ENCODE assay signal across 8 cellular contexts in the genomic region with DNA sequence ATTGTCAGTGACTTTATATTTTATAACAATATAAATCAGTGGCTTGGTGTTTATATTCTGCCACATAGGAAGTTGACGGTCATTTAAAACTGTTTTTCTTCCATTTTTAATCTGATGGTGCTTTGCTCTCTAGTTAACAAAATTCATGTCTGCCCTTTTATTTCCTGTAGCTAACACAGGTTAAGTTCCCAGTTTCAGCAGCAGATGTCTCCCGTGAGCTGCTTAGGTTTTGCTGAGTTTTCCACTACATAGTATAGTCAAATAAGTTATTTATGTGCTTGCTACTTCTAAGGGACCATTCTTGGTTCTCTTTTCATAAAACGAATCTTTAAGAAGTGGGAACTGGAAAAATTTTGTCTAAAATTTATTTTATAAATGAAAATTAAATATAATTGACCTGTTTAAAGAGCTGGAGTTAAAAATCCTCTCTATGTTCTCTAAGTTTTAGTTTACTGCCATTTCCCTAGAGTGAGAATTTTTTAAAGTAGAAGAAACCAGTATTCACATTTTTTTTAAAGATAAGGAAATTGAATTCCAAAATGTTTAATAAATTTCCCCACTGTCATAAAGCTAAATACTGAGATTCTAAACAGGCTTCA. TPM values are rescaled to one million over a fixed set of nuclear protein-coding genes. Genes with fewer than 3 reads are reported as not detected.
DNase-seq lines count a peak whose midpoint lies in the region; ATAC-seq and FAIRE-seq lines count a peak whose summit lies in the region.

No MANE protein-coding gene starts in this region.

- DNase-seq in AML-193 (lab: John Stamatoyannopoulos, UW): peak; percentile 61 to 70
- DNase-seq in RCC 7860 (ENCODE audit: low spot score): peak; percentile 43
- peak; percentile 77 for DNase-seq in activated naive CD4-positive, alpha-beta T cell treated with anti-CD3 and anti-CD28 coated beads for 36 hours
- peak; percentile 61 for DNase-seq in globus pallidus (ENCODE audit: low spot score)
- DNase-seq in pons (ENCODE audit: low spot score): peak; percentile 75
- DNase-seq in COR-L47 (lab: John Stamatoyannopoulos, UW): no peak

- no peak overlapping the region for H3K27ac Mint-ChIP-seq in activated naive CD4-positive, alpha-beta T cell treated with anti-CD3 and anti-CD28 coated beads for 36 hours

- H3K36me3 Mint-ChIP-seq in activated naive CD4-positive, alpha-beta T cell treated with anti-CD3 and anti-CD28 coated beads for 36 hours (ENCODE audit: low read depth): peaks cover 30% of the 10 kb centered on the region

- H3K4me3 Mint-ChIP-seq in activated naive CD4-positive, alpha-beta T cell treated with anti-CD3 and anti-CD28 coated beads for 36 hours: no peak overlapping the region

- intact Hi-C loops in activated naive CD4-positive, alpha-beta T cell treated with anti-CD3 and anti-CD28 coated beads for 36 hours (cut with micrococcal nuclease): loop anchor here (1.0 to 10.0 kb wide), 4 partner anchors 121 to 348 kb away; no protein-coding TSS in a partner anchor

- H3K27me3 Mint-ChIP-seq in activated naive CD4-positive, alpha-beta T cell treated with anti-CD3 and anti-CD28 coated beads for 36 hours (ENCODE audit: low read depth): no peaks in the 10 kb centered on the region

- peaks cover 12% of the 10 kb centered on the region for H3K4me1 Mint-ChIP-seq in activated naive CD4-positive, alpha-beta T cell treated with anti-CD3 and anti-CD28 coated beads for 36 hours (ENCODE audit: low read depth)

- H3K9me3 Mint-ChIP-seq in activated naive CD4-positive, alpha-beta T cell treated with anti-CD3 and anti-CD28 coated beads for 36 hours: peaks cover 12% of the 10 kb centered on the region

- CTCF ChIA-PET in activated naive CD4-positive, alpha-beta T cell treated with anti-CD3 and anti-CD28 coated beads for 36 hours (lab: Charles Lee): interaction anchor here (0.6 to 1.8 kb wide), 11 partner anchors 21 to 338 kb away, joined by 3 to 4 read pairs (median 3); partner anchors contain the start of gene HTR2B

- ATAC-seq in GM18519 (IDR thresholded peaks at IDR 0.05; ENCODE audit: low FRiP score, unreplicated experiment) (peak; percentile 51), HG03432 (IDR thresholded peaks at IDR 0.05; ENCODE audit: unreplicated experiment) (peak; percentile 77)

- peak; percentile 84 for FAIRE-seq in RCC 7860 (lab: Jason Lieb, UNC)

RNA-seq across cellular contexts. Expression of gene HTR2B, which starts 20.6 kb away (rescaled TPM):
- total RNA-seq in activated naive CD4-positive, alpha-beta T cell treated with anti-CD3 and anti-CD28 coated beads for 36 hours: not detected

RNA-seq across cellular contexts. Expression of gene PSMD1, which starts 47.5 kb away (rescaled TPM):
- total RNA-seq in activated naive CD4-positive, alpha-beta T cell treated with anti-CD3 and anti-CD28 coated beads for 36 hours: 100 to 1,000 TPM; 106 TPM
